Comparison of ENCODE assay signal across 1 cellular context in the genomic region with DNA sequence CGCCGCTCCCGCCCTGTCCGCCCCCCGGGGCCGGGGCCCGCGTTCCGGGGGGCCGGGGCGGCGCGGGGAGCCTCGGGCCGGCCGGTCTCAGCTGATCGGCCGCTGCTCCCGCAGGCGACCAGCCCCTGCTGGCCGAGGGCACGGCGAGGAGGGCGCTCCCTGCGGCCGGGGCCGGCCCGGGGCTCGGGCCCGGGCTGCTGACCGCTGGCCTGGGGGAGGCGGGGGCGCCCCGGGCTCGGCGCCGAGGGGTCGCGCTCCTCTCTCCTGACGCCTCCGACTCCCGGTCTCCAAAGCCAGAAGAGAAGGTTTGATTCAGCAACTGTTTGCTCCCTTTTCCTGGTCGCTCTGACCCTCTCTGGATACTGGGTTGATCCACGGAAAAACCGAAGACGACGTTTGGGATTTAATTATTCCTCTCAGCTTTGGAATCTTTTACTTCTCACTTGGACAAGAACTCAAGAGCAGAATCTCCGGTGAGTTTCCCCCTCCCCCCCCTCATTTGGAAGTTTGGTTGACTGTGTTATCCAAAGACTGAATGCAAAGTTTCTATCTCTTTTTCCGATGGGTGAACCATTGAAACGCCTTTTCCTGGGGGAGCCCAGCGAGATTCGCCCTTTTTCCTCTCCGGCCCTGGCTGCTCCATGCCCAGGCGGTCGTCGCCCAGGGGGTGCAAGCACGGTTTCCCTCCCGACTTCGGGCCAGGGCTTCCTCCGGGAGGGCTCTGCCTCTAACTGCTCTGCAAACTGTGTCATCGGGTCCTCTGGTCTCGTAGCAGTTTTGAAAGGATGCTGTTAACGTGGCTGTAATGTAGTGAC.
TF ChIP-seq lines count a peak whose summit lies in the region.

No MANE protein-coding gene starts in this region.

TF ChIP-seq in endothelial cell of umbilical vein, 7 proteins besides CTCF, POLR2A, EP300 and RAD21 (continued from another document):
- TF ChIP-seq, protein P1, sequence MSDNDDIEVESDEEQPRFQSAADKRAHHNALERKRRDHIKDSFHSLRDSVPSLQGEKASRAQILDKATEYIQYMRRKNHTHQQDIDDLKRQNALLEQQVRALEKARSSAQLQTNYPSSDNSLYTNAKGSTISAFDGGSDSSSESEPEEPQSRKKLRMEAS (IDR thresholded peaks at IDR 0.05; ENCODE audit: insufficient read depth, insufficient read length): no peak
- TF ChIP-seq POLR2AphosphoS5 (IDR thresholded peaks at IDR 0.05; ENCODE audit: insufficient read depth, low read depth, low read length): no peak
- TF ChIP-seq GATA2 (IDR thresholded peaks at IDR 0.05; ENCODE audit: insufficient read depth, insufficient read length, low read depth, low read length): no peak
- no peak for TF ChIP-seq MYC (IDR thresholded peaks at IDR 0.05; ENCODE audit: low read depth, low read length)
- TF ChIP-seq EZH2 (IDR thresholded peaks at IDR 0.05; ENCODE audit: borderline replicate concordance, low read depth, low read length, severe bottlenecking): no peak
